Comparison of ENCODE assay signal across 3 cellular contexts in genomic region chr10:120386196-120386595, GRCh38.
TF ChIP-seq lines count a peak whose summit lies in the region.

No MANE protein-coding gene starts in this region.

TF ChIP-seq in SK-N-SH, 30 proteins besides CTCF, POLR2A, EP300 and RAD21 (continued from another document):
- no peak for TF ChIP-seq YY1 (IDR thresholded peaks at IDR 0.05; ENCODE audit: low read depth)
- no peak for TF ChIP-seq EZH2phosphoT487 (IDR thresholded peaks at IDR 0.05; ENCODE audit: borderline replicate concordance, low read depth)
- TF ChIP-seq MEF2A (IDR thresholded peaks at IDR 0.05; ENCODE audit: borderline replicate concordance, low read depth): no peak
- no peak for TF ChIP-seq RXRA (IDR thresholded peaks at IDR 0.05; ENCODE audit: borderline replicate concordance, low read depth)
- no peak for TF ChIP-seq REST (IDR thresholded peaks at IDR 0.05; ENCODE audit: low read depth, low read length)
- TF ChIP-seq FOXM1 (IDR thresholded peaks at IDR 0.05; ENCODE audit: low read depth): no peak
- no peak for TF ChIP-seq IRF3 (IDR thresholded peaks at IDR 0.05; ENCODE audit: low read depth, low read length)
- TF ChIP-seq GATA2 (CRISPR knock-in tag; IDR thresholded peaks at IDR 0.05): no peak
- TF ChIP-seq POLR2AphosphoS5 (IDR thresholded peaks at IDR 0.05; ENCODE audit: low read depth, low read length): no peak
- no peak for TF ChIP-seq NFIC (IDR thresholded peaks at IDR 0.05; ENCODE audit: borderline replicate concordance)
- no peak for TF ChIP-seq MAX (IDR thresholded peaks at IDR 0.05; ENCODE audit: low read depth)
- TF ChIP-seq ELF1 (IDR thresholded peaks at IDR 0.05): no peak
TF ChIP-seq in SK-N-SH: peak in this region for 0.

TF ChIP-seq in SK-N-SH treated with all-trans-retinoic acid at 6 μM for 48 hours, 23 proteins besides CTCF, POLR2A, EP300 and RAD21 (continued from another document):
- TF ChIP-seq CSRNP3 (CRISPR knock-in tag; IDR thresholded peaks at IDR 0.05) (no peak), TCF4 (CRISPR knock-in tag; IDR thresholded peaks at IDR 0.05; ENCODE audit: borderline replicate concordance) (no peak), OSR1 (CRISPR knock-in tag; IDR thresholded peaks at IDR 0.05) (no peak), ESRRG (CRISPR knock-in tag; IDR thresholded peaks at IDR 0.05) (no peak), PATZ1 (CRISPR knock-in tag; IDR thresholded peaks at IDR 0.05; ENCODE audit: borderline replicate concordance) (no peak), ZNF565 (CRISPR knock-in tag; conservative IDR thresholded peaks at IDR 0.05; ENCODE audit: low read depth) (no peak), TOX (CRISPR knock-in tag; IDR thresholded peaks at IDR 0.05; ENCODE audit: borderline replicate concordance) (no peak), ZFP30 (CRISPR knock-in tag; IDR thresholded peaks at IDR 0.05) (no peak), ZFP3 (CRISPR knock-in tag; IDR thresholded peaks at IDR 0.05) (no peak), ZNF70 (CRISPR knock-in tag; IDR thresholded peaks at IDR 0.05) (no peak), CSDC2 (CRISPR knock-in tag; IDR thresholded peaks at IDR 0.05) (no peak), POU6F1 (CRISPR knock-in tag; IDR thresholded peaks at IDR 0.05; ENCODE audit: borderline replicate concordance, low read depth) (no peak), CREB5 (CRISPR knock-in tag; IDR thresholded peaks at IDR 0.05; ENCODE audit: low read depth) (no peak), BACH2 (CRISPR knock-in tag; IDR thresholded peaks at IDR 0.05; ENCODE audit: borderline replicate concordance) (no peak), GLIS3 (CRISPR knock-in tag; IDR thresholded peaks at IDR 0.05) (no peak), RARB (CRISPR knock-in tag; IDR thresholded peaks at IDR 0.05) (no peak)
TF ChIP-seq in SK-N-SH treated with all-trans-retinoic acid at 6 μM for 48 hours: peak in this region for 0.

TF ChIP-seq in endothelial cell of umbilical vein, 7 proteins besides CTCF, POLR2A, EP300 and RAD21 (continued from another document):
- no peak for TF ChIP-seq MAX (IDR thresholded peaks at IDR 0.05; ENCODE audit: insufficient read depth, insufficient read length)
- TF ChIP-seq POLR2AphosphoS5 (IDR thresholded peaks at IDR 0.05; ENCODE audit: insufficient read depth, low read depth, low read length): no peak
- TF ChIP-seq FOS (IDR thresholded peaks at IDR 0.05; ENCODE audit: borderline replicate concordance, insufficient read depth, low read length): no peak
- TF ChIP-seq MYC (IDR thresholded peaks at IDR 0.05; ENCODE audit: low read depth, low read length): no peak
- no peak for TF ChIP-seq JUN (IDR thresholded peaks at IDR 0.05; ENCODE audit: borderline replicate concordance, insufficient read depth, insufficient read length, low read depth)
